16 cellular contexts compared by ENCODE assay signal in the genomic region with DNA sequence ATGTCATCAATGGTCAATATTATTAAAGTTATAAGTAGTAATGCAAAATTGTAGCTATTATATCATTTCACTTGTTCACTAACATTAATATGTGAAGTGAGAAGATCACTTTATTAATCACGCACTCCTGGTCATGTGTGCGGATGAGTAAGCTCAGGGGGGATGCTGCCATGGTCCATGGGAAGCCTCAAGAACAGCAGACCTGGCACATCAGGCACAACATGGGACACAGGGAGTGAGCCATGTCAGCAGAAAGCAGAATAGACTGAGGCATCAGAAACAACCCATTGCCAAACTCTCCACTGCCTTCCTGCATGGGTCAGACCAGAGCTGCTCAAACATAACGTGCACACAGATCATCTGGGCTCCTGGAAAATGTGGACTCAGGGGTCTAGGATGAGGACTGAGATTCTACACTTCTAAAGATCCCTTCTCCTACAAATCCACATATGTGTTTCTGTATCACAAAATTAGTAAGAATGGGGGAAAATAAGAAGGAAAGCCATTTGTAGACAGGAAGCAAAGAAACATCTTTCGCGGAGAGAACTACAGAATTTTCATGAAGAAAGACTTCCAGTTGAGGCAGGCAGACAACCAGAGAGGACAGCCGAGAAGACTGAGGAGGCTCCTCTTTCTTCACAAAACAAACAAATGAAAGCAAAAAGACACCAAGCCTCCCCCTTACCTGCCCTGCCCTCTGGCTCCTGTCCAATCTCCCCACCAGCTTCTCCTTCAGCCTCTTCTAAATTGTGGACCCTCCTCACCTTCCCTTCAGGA.
DNase-seq lines count a peak whose midpoint lies in the region; FAIRE-seq and TF ChIP-seq lines count a peak whose summit lies in the region.
"Had no signal": no experiment of that assay in that cellular context is flagged by ENCODE, and none has a peak within 500 bp of the region (broad histone marks: within the 10 kb centered on the region; RNA-seq: fewer than 3 reads in every experiment).

No MANE protein-coding gene starts in this region.

- WGBS in trophoblast cell (ENCODE audit: extremely low coverage, insufficient coverage, insufficient read length), result no CpG with 5 or more reads among the region's 6 CpGs

- TF ChIP-seq POLR2A in GM12892 (IDR thresholded peaks at IDR 0.05; ENCODE audit: low read depth, low read length), result no peak

- no peak overlapping the region for H3K23ac ChIP-seq in trophoblast cell (ENCODE audit: low read length)

- no peak overlapping the region for H3K4ac ChIP-seq in trophoblast cell (ENCODE audit: low read depth, low read length)

- peak overlapping the region; percentile 78 for H3K4me3 Mint-ChIP-seq in type B pancreatic cell
- H3K4me3 Mint-ChIP-seq: CD14-positive monocyte had no signal

- peak overlapping the region; percentile 64 for H3K27ac Mint-ChIP-seq in type B pancreatic cell

- TF ChIP-seq CTCF in type B pancreatic cell (conservative IDR thresholded peaks at IDR 0.05), result no peak

- H2BK5ac ChIP-seq in trophoblast cell (ENCODE audit: low read depth, low read length, poor library complexity), result no peak overlapping the region

- H3K4me3 ChIP-seq in endocrine pancreas (ENCODE audit: control insufficient read depth, insufficient read depth, low read length) (peak overlapping the region; percentile 85), trophoblast cell (ENCODE audit: low read depth, low read length) (no peak overlapping the region)
- H3K4me3 ChIP-seq: PC-9, SK-N-MC had no signal

- no peak overlapping the region for H3K4me2 ChIP-seq in trophoblast cell (ENCODE audit: low read length)
- H3K4me2 ChIP-seq: PC-9 had no signal

- H3K27me3 Mint-ChIP-seq in type B pancreatic cell, result peaks cover 79% of the 10 kb centered on the region

- no peak for FAIRE-seq in GM12892 (lab: Jason Lieb, UNC)
- FAIRE-seq: H1 had no signal

- H3K4me1 ChIP-seq in endocrine pancreas (ENCODE audit: control insufficient read depth, insufficient read depth, low read length) (peaks cover 13% of the 10 kb centered on the region), trophoblast cell (ENCODE audit: control insufficient read depth in 1 of 2, insufficient read depth in 2 of 2, low read length in 2 of 2) (no peaks in the 10 kb centered on the region)

- H3K79me2 ChIP-seq in trophoblast cell (ENCODE audit: control insufficient read depth, insufficient read depth, low read length, poor library complexity), result no peaks in the 10 kb centered on the region

- no peak overlapping the region for H4K12ac ChIP-seq in trophoblast cell (ENCODE audit: low read depth, low read length)

- H3K79me1 ChIP-seq in trophoblast cell (ENCODE audit: low read length), result no peaks in the 10 kb centered on the region

- H3K18ac ChIP-seq in trophoblast cell (ENCODE audit: low read length), result no peak overlapping the region

- H2AK5ac ChIP-seq in trophoblast cell (ENCODE audit: low read length), result no peak overlapping the region

- H4K91ac ChIP-seq in trophoblast cell (ENCODE audit: low read depth, low read length), result no peak overlapping the region

- no peaks in the 10 kb centered on the region for H3K9me3 ChIP-seq in endocrine pancreas (ENCODE audit: control insufficient read depth, low read length)
- H3K9me3 ChIP-seq in trophoblast cell (ENCODE audit: insufficient read depth, low read depth, low read length), result peaks cover 2% of the 10 kb centered on the region

- H3K14ac ChIP-seq in trophoblast cell (ENCODE audit: low read length), result no peak overlapping the region

- no peaks in the 10 kb centered on the region for H3K9me3 Mint-ChIP-seq in type B pancreatic cell
- H3K9me3 Mint-ChIP-seq: CD14-positive monocyte had no signal

- no peaks in the 10 kb centered on the region for H3K27me3 ChIP-seq in endocrine pancreas (ENCODE audit: control insufficient read depth, insufficient read depth, low read length)
- no peaks in the 10 kb centered on the region for H3K27me3 ChIP-seq in trophoblast cell (ENCODE audit: insufficient read depth, low read length)

- DNase-seq in NCI-H510A treated with DMSO at 0.1 percent for 48 hours (lab: John Stamatoyannopoulos, UW) (peak; percentile 3), NCI-H510A (lab: John Stamatoyannopoulos, UW) (no peak), left kidney (ENCODE audit: low read depth, low spot score) (peak; percentile 80), type B pancreatic cell (ENCODE audit: extremely low spot score, unreplicated experiment) (no peak), RPMI8226 (no peak), trophoblast cell (no peak), GM12892 (ENCODE audit: insufficient read length) (no peak)
- DNase-seq: 8988T, MV-4-11, NCI-H1436 treated with DMSO at 0.1 percent for 48 hours, NCI-H2081, PC-9 had no signal

- H3K36me3 ChIP-seq in endocrine pancreas (ENCODE audit: control insufficient read depth, insufficient read depth, low read length) (no peaks in the 10 kb centered on the region), trophoblast cell (ENCODE audit: control insufficient read depth in 1 of 2, insufficient read depth in 2 of 2, low read length in 2 of 2) (no peaks in the 10 kb centered on the region)

- H4K8ac ChIP-seq in trophoblast cell (ENCODE audit: low read depth, low read length), result no peak overlapping the region

- H3K27ac ChIP-seq in trophoblast cell (ENCODE audit: low read depth, low read length), result no peak overlapping the region
- H3K27ac ChIP-seq: PC-9, SK-N-MC had no signal

- H2BK120ac ChIP-seq in trophoblast cell (ENCODE audit: insufficient read depth, low read length, poor library complexity), result no peak overlapping the region

- H3K4me1 Mint-ChIP-seq in type B pancreatic cell (ENCODE audit: unreplicated experiment), result peaks cover 8% of the 10 kb centered on the region
- H3K4me1 Mint-ChIP-seq: CD14-positive monocyte had no signal

- H3K36me3 Mint-ChIP-seq in type B pancreatic cell, result no peaks in the 10 kb centered on the region
- H3K36me3 Mint-ChIP-seq: CD14-positive monocyte had no signal

- H2BK12ac ChIP-seq in trophoblast cell (ENCODE audit: low read length), result no peak overlapping the region

- H2AFZ ChIP-seq in trophoblast cell (ENCODE audit: insufficient read depth, low read length, poor library complexity), result no peak overlapping the region
- H2AFZ ChIP-seq: PC-9 had no signal

- H3K9ac ChIP-seq in endocrine pancreas (ENCODE audit: control insufficient read depth, insufficient read depth, low read length) (no peak overlapping the region), trophoblast cell (ENCODE audit: low read length) (no peak overlapping the region)

Comparison
In these comparisons a context has a peak if more than half of its experiments do, and no peak if none do; other contexts are left out.
1. DNase-seq: peak in NCI-H510A treated with DMSO at 0.1 percent for 48 hours (single experiment) and left kidney (single experiment); none in NCI-H510A (single experiment), type B pancreatic cell (single experiment), RPMI8226 (single experiment), trophoblast cell (0 of 2) and GM12892 (single experiment).